ENCODE assay signal across 9 cellular contexts in genomic region chr17:7248811-7249210, GRCh38. TPM values are rescaled to one million over a fixed set of nuclear protein-coding genes. Genes with fewer than 3 reads are reported as not detected.
A peak's percentile ranks its signal among the peaks of the same experiment; 100 is the strongest.
DNase-seq lines count a peak whose midpoint lies in the region; ATAC-seq and TF ChIP-seq lines count a peak whose summit lies in the region.
"Had no signal": no experiment of that assay in that cellular context is flagged by ENCODE, and none has a peak within 500 bp of the region (broad histone marks: within the 10 kb centered on the region; RNA-seq: fewer than 3 reads in every experiment).

No MANE protein-coding gene starts in this region.

- H2BK15ac ChIP-seq in IMR-90 (ENCODE audit: low read depth, low read length) = no peak overlapping the region

- peak overlapping the region; percentile 90; the same call in 1 of the 2 replicates for H3K27ac ChIP-seq in BLaER1
- H3K27ac ChIP-seq in IMR-90 (ENCODE audit: insufficient read depth, low read length) = no peak overlapping the region
- H3K27ac ChIP-seq in right cardiac atrium (ENCODE audit: low read length) = peak overlapping the region; percentile 53

- H3K9ac ChIP-seq in BLaER1 (peak overlapping the region; percentile 94), IMR-90 (ENCODE audit: low read depth, low read length) (no peak overlapping the region)

- CTCF ChIA-PET in IMR-90 (lab: Yijun Ruan, JAX) = no interaction called here

- no peak overlapping the region for H2BK5ac ChIP-seq in IMR-90 (ENCODE audit: low read depth, low read length, poor library complexity, severe bottlenecking)

- H4K5ac ChIP-seq in IMR-90 (ENCODE audit: low read depth, low read length) = no peak overlapping the region

- no peak for DNase-seq in IMR-90
- peak in 1 of 3 donors; percentile 1 for DNase-seq in right cardiac atrium
- DNase-seq in activated effector memory CD4-positive, alpha-beta T cell treated with anti-CD3 and anti-CD28 coated beads, Interleukin-2, amount 50 U/mL, for 16 hours = no peak
- no peak for DNase-seq in nucleus accumbens (lab: John Stamatoyannopoulos, UW)
- DNase-seq: DMS153, NCI-H1092 treated with DMSO at 0.1 percent for 48 hours, stomach had no signal

- no peak for TF ChIP-seq POLR2A in IMR-90 (IDR thresholded peaks at IDR 0.05; ENCODE audit: low read depth, low read length)

- no peak overlapping the region for H4K91ac ChIP-seq in IMR-90 (ENCODE audit: insufficient read depth, low read depth, low read length)

- peaks cover 10% of the 10 kb centered on the region for H3K9me1 ChIP-seq in IMR-90 (ENCODE audit: insufficient read depth, low read length)

- peaks cover 41% of the 10 kb centered on the region for H3K36me3 ChIP-seq in BLaER1
- H3K36me3 ChIP-seq in IMR-90 (ENCODE audit: control insufficient read depth, insufficient read depth, low read length) = peaks cover 17% of the 10 kb centered on the region

- no peak for TF ChIP-seq RAD21 in IMR-90 (IDR thresholded peaks at IDR 0.05; ENCODE audit: low read length)

- H3K4me3 ChIP-seq in BLaER1 = no peak overlapping the region
- H3K4me3 ChIP-seq in IMR-90 (ENCODE audit: insufficient read depth, low read depth, low read length) = no peak overlapping the region
- no peak overlapping the region for H3K4me3 ChIP-seq in right cardiac atrium (ENCODE audit: low read length)

- TF ChIP-seq CTCF in IMR-90 (conservative IDR thresholded peaks at IDR 0.05; ENCODE audit: low read depth, low read length) = no peak

- H4K20me1 ChIP-seq in BLaER1 (peaks cover 53% of the 10 kb centered on the region), IMR-90 (ENCODE audit: insufficient read depth, low read length) (peaks cover 9% of the 10 kb centered on the region; the same call in 1 of the 2 replicates)

- POLR2A ChIA-PET in IMR-90 (lab: Charles Lee; ENCODE audit: unreplicated experiment) = interaction anchor here (0.6 kb wide), 2 partner anchors 10 to 19 kb away, joined by 3 to 6 read pairs; no protein-coding TSS in a partner anchor

- no peak overlapping the region for H3K14ac ChIP-seq in IMR-90 (replicated peaks; ENCODE audit: low read depth, low read length)

- peak overlapping the region; percentile 99 for H3K4me2 ChIP-seq in BLaER1
- H3K4me2 ChIP-seq in IMR-90 (ENCODE audit: low read depth, low read length) = no peak overlapping the region; the same call in 1 of the 2 replicates

- in situ Hi-C loops in IMR-90 (cut with MboI; ENCODE audit: low sequenced_read_pairs) = loop anchor here (25.0 kb wide), 1 partner anchor 913 kb away; the partner anchor contains the start of genes PER1 and VAMP2

- H2BK20ac ChIP-seq in IMR-90 (ENCODE audit: low read depth, low read length) = no peak overlapping the region

- H3K27me3 ChIP-seq in BLaER1 (no peaks in the 10 kb centered on the region), IMR-90 (ENCODE audit: control insufficient read depth, insufficient read depth, low read length) (no peaks in the 10 kb centered on the region), right cardiac atrium (ENCODE audit: control insufficient read depth, insufficient read depth) (no peaks in the 10 kb centered on the region)
- H3K27me3 ChIP-seq: stomach had no signal

- H3K9me3 ChIP-seq in BLaER1 (no peaks in the 10 kb centered on the region), IMR-90 (ENCODE audit: control insufficient read depth, insufficient read depth, low read length) (no peaks in the 10 kb centered on the region), right cardiac atrium (ENCODE audit: control insufficient read depth, low read length) (no peaks in the 10 kb centered on the region)
- H3K9me3 ChIP-seq: stomach had no signal

- H4K8ac ChIP-seq in IMR-90 (ENCODE audit: low read depth in 2 of 2, low read length in 2 of 2) = no peak overlapping the region

- intact Hi-C loops in IMR-90 (cut with micrococcal nuclease) (no loop called here), right cardiac atrium (cut with DNase I) (no loop called here)

- no peak overlapping the region for H3K18ac ChIP-seq in IMR-90 (ENCODE audit: low read depth, low read length)

- H3K23ac ChIP-seq in IMR-90 (ENCODE audit: low read depth, low read length) = peak overlapping the region; percentile 68

- no peak overlapping the region for H3K4ac ChIP-seq in IMR-90 (ENCODE audit: low read depth, low read length)

- peaks cover 35% of the 10 kb centered on the region for H3K4me1 ChIP-seq in BLaER1
- peaks cover 8% of the 10 kb centered on the region for H3K4me1 ChIP-seq in IMR-90 (ENCODE audit: control insufficient read depth, insufficient read depth, low read length)
- peaks cover 13% of the 10 kb centered on the region for H3K4me1 ChIP-seq in right cardiac atrium (ENCODE audit: control insufficient read depth, insufficient read depth, low read length)

- no TSS peak for BruUV-seq in IMR-90 (replicated peaks; lab: Mats Ljungman, UMichigan)

- H3K79me1 ChIP-seq in IMR-90 (ENCODE audit: low read depth in 1 of 2, low read length in 2 of 2) = peaks cover 5 to 46% of the 10 kb centered on the region in 2 experiments; a peak in 3 of 4 replicates

- whole genome bisulfite sequencing in IMR-90 (ENCODE audit: extremely low coverage in 2 of 2, insufficient read length in 1 of 2), 2 experiments = no CpG with 5 or more reads among the region's 3 CpGs
- 69% methylated on average over 3 of the region's 3 CpGs for WGBS in right cardiac atrium

- dilution Hi-C loops in IMR-90 (cut with HindIII; ENCODE audit: low sequenced_read_pairs, unreplicated experiment) = no loop called here

- no peak overlapping the region for H2AFZ ChIP-seq in IMR-90 (replicated peaks; ENCODE audit: low read length, poor library complexity)

- H2AK9ac ChIP-seq in IMR-90 (replicated peaks; ENCODE audit: low read depth, low read length, poor library complexity) = no peak overlapping the region

- ATAC-seq in IMR-90 (ENCODE audit: low read depth) (no peak), right cardiac atrium (no peak), HG02840 (IDR thresholded peaks at IDR 0.05; ENCODE audit: low FRiP score, unreplicated experiment) (no peak)

- H2AK5ac ChIP-seq in IMR-90 (ENCODE audit: low read depth, low read length) = 0 out of 2 replicates have a peak overlapping the region, but pooled peaks have one; percentile 18

- no peak overlapping the region for H2BK120ac ChIP-seq in IMR-90 (ENCODE audit: low read depth, low read length)

- no peak overlapping the region for H3K56ac ChIP-seq in IMR-90 (ENCODE audit: extremely low read depth, insufficient read depth, low read length)

TF ChIP-seq in IMR-90, 13 proteins besides CTCF, POLR2A, EP300 and RAD21:
- TF ChIP-seq ELK1 (IDR thresholded peaks at IDR 0.05; ENCODE audit: borderline replicate concordance, low read depth, low read length) (no peak), NFE2L2 (IDR thresholded peaks at IDR 0.05; ENCODE audit: low read depth, low read length) (no peak), MAZ (IDR thresholded peaks at IDR 0.05; ENCODE audit: borderline replicate concordance, low read depth, low read length) (no peak), FOS (IDR thresholded peaks at IDR 0.05; ENCODE audit: low read depth, low read length) (no peak), BHLHE40 (IDR thresholded peaks at IDR 0.05; ENCODE audit: low read depth, low read length) (no peak), CEBPB (IDR thresholded peaks at IDR 0.05; ENCODE audit: low read depth, low read length) (no peak), RCOR1 (IDR thresholded peaks at IDR 0.05; ENCODE audit: insufficient replicate concordance, low read length) (no peak)

RNA-seq across cellular contexts. Expression of gene CTDNEP1, which starts 2.7 kb away (rescaled TPM):
- total RNA-seq in IMR-90 (2012; rRNA removed) (18.3 and 23.8 TPM in 2 replicates), right cardiac atrium (100 to 1,000 TPM; 118 to 124 (median 122) TPM)
- polyA plus RNA-seq in IMR-90 (2012; rRNA removed) (132 TPM in 2 replicates), right cardiac atrium (80.1 TPM)
- 70.6 and 129 TPM in 2 replicates for polyA plus RNA-seq in IMR-90 (2012; cell fraction: cytosol; rRNA removed)
- 100 and 109 TPM in 2 replicates for polyA plus RNA-seq in IMR-90 (2012; cell fraction: nucleus; rRNA removed; ENCODE audit: low replicate concordance)

RNA-seq across cellular contexts. Expression of gene ELP5, which starts 3.2 kb away (rescaled TPM):
- 46.6 and 48.0 TPM in 2 replicates for total RNA-seq in IMR-90 (2012; rRNA removed)
- 38.6 and 39.3 TPM in 2 replicates for polyA plus RNA-seq in IMR-90 (2012; rRNA removed)
- 31.1 and 38.5 TPM in 2 replicates for polyA plus RNA-seq in IMR-90 (2012; cell fraction: cytosol; rRNA removed)
- 45.8 and 52.9 TPM in 2 replicates for polyA plus RNA-seq in IMR-90 (2012; cell fraction: nucleus; rRNA removed; ENCODE audit: low replicate concordance)
- 100 to 1,000 TPM in 1 of 4 donors, 10 to 100 TPM in 3; 37.9 to 100 (median 82.9) TPM for total RNA-seq in right cardiac atrium
- polyA plus RNA-seq in right cardiac atrium = 41.7 TPM

RNA-seq across cellular contexts. Expression of gene GABARAP, which starts 6.6 kb away (rescaled TPM):
- total RNA-seq in IMR-90 (2012; rRNA removed) (70.8 and 77.8 TPM in 2 replicates), right cardiac atrium (100 to 1,000 TPM; 492 to 540 (median 522) TPM)
- polyA plus RNA-seq in IMR-90 (2012; rRNA removed) (702 and 780 TPM in 2 replicates), right cardiac atrium (741 TPM)
- polyA plus RNA-seq in IMR-90 (2012; cell fraction: cytosol; rRNA removed) = 264 and 350 TPM in 2 replicates
- 43.9 and 256 TPM in 2 replicates for polyA plus RNA-seq in IMR-90 (2012; cell fraction: nucleus; rRNA removed; ENCODE audit: low replicate concordance)

RNA-seq across cellular contexts. Expression of gene PHF23, which starts 9.6 kb away (rescaled TPM):
- total RNA-seq in IMR-90 (2012; rRNA removed) (44.8 and 45.5 TPM in 2 replicates), right cardiac atrium (10 to 100 TPM; 22.2 to 30.4 (median 24.5) TPM)
- polyA plus RNA-seq in IMR-90 (2012; rRNA removed) (54.4 and 58.5 TPM in 2 replicates), right cardiac atrium (18.8 TPM)
- 37.0 TPM in 2 replicates for polyA plus RNA-seq in IMR-90 (2012; cell fraction: cytosol; rRNA removed)
- polyA plus RNA-seq in IMR-90 (2012; cell fraction: nucleus; rRNA removed; ENCODE audit: low replicate concordance) = 22.3 and 31.7 TPM in 2 replicates

RNA-seq across cellular contexts. Expression of gene CLDN7, which starts 13.5 kb away (rescaled TPM):
- total RNA-seq in IMR-90 (2012; rRNA removed) (0.56 and 1.4 TPM in 2 replicates), right cardiac atrium (1 to 10 TPM; 1.8 to 3.4 (median 2.8) TPM)
- polyA plus RNA-seq in IMR-90 (2012; rRNA removed) (1.4 and 2.8 TPM in 2 replicates), right cardiac atrium (2.9 TPM)
- 2.8 and 3.1 TPM in 2 replicates for polyA plus RNA-seq in IMR-90 (2012; cell fraction: cytosol; rRNA removed)
- 11.8 and 14.7 TPM in 2 replicates for polyA plus RNA-seq in IMR-90 (2012; cell fraction: nucleus; rRNA removed; ENCODE audit: low replicate concordance)
